In genomic region chr1:158285756-158286241, GRCh38 we compare ENCODE assay signal across 10 cellular contexts. TPM values are rescaled to one million over a fixed set of nuclear protein-coding genes. Genes with fewer than 3 reads are reported as not detected.
DNase-seq lines count a peak whose midpoint lies in the region; ATAC-seq lines count a peak whose summit lies in the region.
"Had no signal": no experiment of that assay in that cellular context is flagged by ENCODE, and none has a peak within 500 bp of the region (broad histone marks: within the 10 kb centered on the region; RNA-seq: fewer than 3 reads in every experiment).

No MANE protein-coding gene starts in this region.

- H3K14ac ChIP-seq in neuronal stem cell (ENCODE audit: low read length): no peak overlapping the region

- no peak overlapping the region for H4K91ac ChIP-seq in neuronal stem cell (ENCODE audit: low read depth, low read length, poor library complexity)

- no peak overlapping the region for H2BK15ac ChIP-seq in neuronal stem cell (ENCODE audit: low read length)

- peak overlapping the region; percentile 73 for H3K27ac Mint-ChIP-seq in activated naive CD8-positive, alpha-beta T cell treated with anti-CD3 and anti-CD28 coated beads for 36 hours

- H3K4me3 Mint-ChIP-seq in activated naive CD8-positive, alpha-beta T cell treated with anti-CD3 and anti-CD28 coated beads for 36 hours: peak overlapping the region; percentile 8

- ATAC-seq in GM18499 (IDR thresholded peaks at IDR 0.05; ENCODE audit: insufficient read depth, unreplicated experiment): peak; percentile 60
- peak; percentile 71 for ATAC-seq in GM21447 (IDR thresholded peaks at IDR 0.05; ENCODE audit: unreplicated experiment)
- peak; percentile 55 for ATAC-seq in HG03575 (IDR thresholded peaks at IDR 0.05; ENCODE audit: extremely low read depth, insufficient number of reproducible peaks, low FRiP score, unreplicated experiment)

- H3K4me2 ChIP-seq in neuronal stem cell (ENCODE audit: insufficient read depth, low read length, poor library complexity, severe bottlenecking): no peak overlapping the region

- no peak overlapping the region for H4K8ac ChIP-seq in neuronal stem cell (ENCODE audit: low read depth, low read length)

- H2BK5ac ChIP-seq in neuronal stem cell (ENCODE audit: low read length): no peak overlapping the region

- peaks cover 35% of the 10 kb centered on the region for H3K27me3 Mint-ChIP-seq in activated naive CD8-positive, alpha-beta T cell treated with anti-CD3 and anti-CD28 coated beads for 36 hours

- H3K4me3 ChIP-seq in neuronal stem cell (ENCODE audit: low read length in 2 of 2) (no peak overlapping the region), H7 (ENCODE audit: insufficient read depth, low read depth, low read length) (no peak overlapping the region)
- H3K4me3 ChIP-seq: SJSA1 had no signal

- H3K4me1 ChIP-seq in neuronal stem cell (ENCODE audit: control insufficient read depth in 2 of 2, insufficient read depth in 1 of 2, low read depth in 1 of 2, low read length in 2 of 2): no peaks in the 10 kb centered on the region
- H3K4me1 ChIP-seq: SJSA1 had no signal

- H3K36me3 Mint-ChIP-seq in activated naive CD8-positive, alpha-beta T cell treated with anti-CD3 and anti-CD28 coated beads for 36 hours: peaks cover 8% of the 10 kb centered on the region

- no peak overlapping the region for H3K27ac ChIP-seq in neuronal stem cell (replicated peaks; ENCODE audit: low read length)
- H3K27ac ChIP-seq: SJSA1 had no signal

- no peak overlapping the region for H2AK5ac ChIP-seq in neuronal stem cell (ENCODE audit: low read depth, low read length)

- H3K79me1 ChIP-seq in neuronal stem cell (ENCODE audit: low read depth, low read length): no peaks in the 10 kb centered on the region

- H3K18ac ChIP-seq in neuronal stem cell (ENCODE audit: low read length): no peak overlapping the region

- no peak overlapping the region for H2BK120ac ChIP-seq in neuronal stem cell (ENCODE audit: low read depth, low read length)

- no peak overlapping the region for H3K4ac ChIP-seq in neuronal stem cell (ENCODE audit: low read length)

- no peaks in the 10 kb centered on the region for H3K27me3 ChIP-seq in neuronal stem cell (ENCODE audit: control insufficient read depth in 3 of 3, insufficient read depth in 3 of 3, low read depth in 1 of 3, low read length in 3 of 3)
- H3K27me3 ChIP-seq in H7 (ENCODE audit: control insufficient read depth, insufficient read depth, low read length): no peaks in the 10 kb centered on the region
- H3K27me3 ChIP-seq: SJSA1 had no signal

- H3K9me3 ChIP-seq in neuronal stem cell (replicated peaks in 1 of 2; ENCODE audit: control insufficient read depth in 2 of 2, insufficient read depth in 1 of 2, low read depth in 1 of 2, low read length in 2 of 2): no peaks in the 10 kb centered on the region
- H3K9me3 ChIP-seq: SJSA1 had no signal

- H2AFZ ChIP-seq in neuronal stem cell (ENCODE audit: low read length): peak overlapping the region; percentile 38

- H3K23ac ChIP-seq in neuronal stem cell (ENCODE audit: low read depth, low read length, poor library complexity): no peak overlapping the region

- no peak overlapping the region for H3K9ac ChIP-seq in neuronal stem cell (ENCODE audit: low read depth, low read length, poor library complexity)

- no peak overlapping the region for H2BK12ac ChIP-seq in neuronal stem cell (ENCODE audit: low read length)

- peaks cover 17% of the 10 kb centered on the region for H3K4me1 Mint-ChIP-seq in activated naive CD8-positive, alpha-beta T cell treated with anti-CD3 and anti-CD28 coated beads for 36 hours

- WGBS in neuronal stem cell (ENCODE audit: extremely low coverage in 2 of 2, insufficient read length in 2 of 2, insufficient replicate concordance in 1 of 2), 2 donors: no CpG with 5 or more reads among the region's 7 CpGs

- peak; percentile 13 for DNase-seq in activated naive CD8-positive, alpha-beta T cell treated with anti-CD3 and anti-CD28 coated beads for 36 hours
- DNase-seq in neuronal stem cell (ENCODE audit: low spot score): no peak
- DNase-seq in NCI-H2081 treated with DMSO at 0.1 percent for 48 hours (lab: John Stamatoyannopoulos, UW): no peak
- no peak for DNase-seq in cerebellar nuclear complex (lab: John Stamatoyannopoulos, UW)
- DNase-seq in H7: no peak

- peaks cover 9% of the 10 kb centered on the region for H3K9me3 Mint-ChIP-seq in activated naive CD8-positive, alpha-beta T cell treated with anti-CD3 and anti-CD28 coated beads for 36 hours

- H3K36me3 ChIP-seq in neuronal stem cell (replicated peaks in 1 of 2; ENCODE audit: control insufficient read depth in 2 of 2, insufficient read depth in 2 of 2, low read length in 2 of 2): no peaks in the 10 kb centered on the region
- H3K36me3 ChIP-seq in H7 (replicated peaks; ENCODE audit: control insufficient read depth, insufficient read depth, low read length): no peaks in the 10 kb centered on the region
- H3K36me3 ChIP-seq: SJSA1 had no signal

RNA-seq across cellular contexts. Expression of gene CD1C, which starts 3.9 kb away (rescaled TPM):
- under 1 TPM; 0.24 to 0.29 TPM for total RNA-seq in activated naive CD8-positive, alpha-beta T cell treated with anti-CD3 and anti-CD28 coated beads for 36 hours
- not detected for polyA plus RNA-seq in neuronal stem cell (2013, experiment 1 of 2)
- not detected for polyA plus RNA-seq in neuronal stem cell (2013, experiment 2 of 2)
- not detected in 2 replicates for total RNA-seq in H7 (2014; rRNA removed; shearing (Covaris generic))
- total RNA-seq: fibroblast of villous mesenchyme, SJSA1 had no signal

RNA-seq across cellular contexts. Expression of gene CD1A, which starts 31.6 kb away (rescaled TPM):
- total RNA-seq in activated naive CD8-positive, alpha-beta T cell treated with anti-CD3 and anti-CD28 coated beads for 36 hours: under 1 TPM; 0.40 to 0.60 TPM
- polyA plus RNA-seq in neuronal stem cell (2013, experiment 1 of 2): not detected
- not detected for polyA plus RNA-seq in neuronal stem cell (2013, experiment 2 of 2)
- total RNA-seq in H7 (2014; rRNA removed; shearing (Covaris generic)): not detected in 2 replicates
- total RNA-seq: fibroblast of villous mesenchyme, SJSA1 had no signal

RNA-seq across cellular contexts. Expression of gene CD1B, which starts 45.5 kb away (rescaled TPM):
- not detected for total RNA-seq in activated naive CD8-positive, alpha-beta T cell treated with anti-CD3 and anti-CD28 coated beads for 36 hours
- polyA plus RNA-seq in neuronal stem cell (2013, experiment 1 of 2): not detected
- polyA plus RNA-seq in neuronal stem cell (2013, experiment 2 of 2): not detected
- not detected in 2 replicates for total RNA-seq in H7 (2014; rRNA removed; shearing (Covaris generic))
- total RNA-seq: fibroblast of villous mesenchyme, SJSA1 had no signal
